ENCODE assay signal across 1 cellular context in the genomic region with DNA sequence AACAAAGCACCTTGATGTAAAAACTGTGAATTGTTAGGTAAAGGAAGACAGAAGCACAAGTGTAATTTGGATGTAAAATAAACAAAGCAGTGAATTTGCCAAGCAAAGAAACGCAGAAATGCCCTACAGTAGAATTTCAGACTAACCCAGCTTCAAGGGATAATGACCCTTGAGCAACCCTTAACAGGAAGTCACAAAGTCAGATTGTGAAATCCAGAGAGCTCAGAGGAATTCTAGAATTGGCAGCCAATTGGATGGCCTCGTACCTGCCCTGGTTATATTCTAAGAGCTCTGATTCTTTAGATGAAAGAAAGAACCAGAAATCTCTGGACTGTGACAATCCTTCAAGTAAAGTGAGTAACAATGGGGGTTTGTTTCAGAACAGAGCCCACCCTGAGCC.
TF ChIP-seq lines count a peak whose summit lies in the region.

No MANE protein-coding gene starts in this region.

TF ChIP-seq in GM23338, 12 proteins besides CTCF, POLR2A, EP300 and RAD21:
- TF ChIP-seq ZNF114 (CRISPR knock-in tag; IDR thresholded peaks at IDR 0.05) (no peak), POLR2AphosphoS5 (IDR thresholded peaks at IDR 0.05; ENCODE audit: low read depth) (no peak), EZH2 (IDR thresholded peaks at IDR 0.05; ENCODE audit: low read depth, unreplicated experiment) (no peak), NANOG (IDR thresholded peaks at IDR 0.05; ENCODE audit: borderline replicate concordance) (no peak)
